8 cellular contexts compared by ENCODE assay signal in genomic region chr14:52729585-52729924, GRCh38. TPM values are rescaled to one million over a fixed set of nuclear protein-coding genes. Genes with fewer than 3 reads are reported as not detected.
A peak's percentile ranks its signal among the peaks of the same experiment; 100 is the strongest.
DNase-seq lines count a peak whose midpoint lies in the region; ATAC-seq and TF ChIP-seq lines count a peak whose summit lies in the region.

No MANE protein-coding gene starts in this region.

- no peaks in the 10 kb centered on the region for H3K27me3 Mint-ChIP-seq in CD4-positive, alpha-beta T cell
- H3K27me3 Mint-ChIP-seq in osteocyte (ENCODE audit: unreplicated experiment): no peaks in the 10 kb centered on the region

- H4K20me1 ChIP-seq in OCI-LY7 (ENCODE audit: insufficient read depth, low read length): no peaks in the 10 kb centered on the region

- no peak for ATAC-seq in CD4-positive, alpha-beta T cell (ENCODE audit: poor library complexity)
- ATAC-seq in HG03097 (IDR thresholded peaks at IDR 0.05; ENCODE audit: low FRiP score, unreplicated experiment): no peak
- no peak for ATAC-seq in GM21360 (IDR thresholded peaks at IDR 0.05; ENCODE audit: unreplicated experiment)

- H3K36me3 Mint-ChIP-seq in CD4-positive, alpha-beta T cell (ENCODE audit: low read depth): peaks cover 76% of the 10 kb centered on the region
- peaks cover 29% of the 10 kb centered on the region for H3K36me3 Mint-ChIP-seq in osteocyte (ENCODE audit: unreplicated experiment)

- peak overlapping the region; percentile 93 for H3K4me3 Mint-ChIP-seq in CD4-positive, alpha-beta T cell
- H3K4me3 Mint-ChIP-seq in osteocyte (ENCODE audit: unreplicated experiment): peak overlapping the region; percentile 94

- H3K9me3 ChIP-seq in CD4-positive, alpha-beta T cell (ENCODE audit: control insufficient read depth, low read length): no peaks in the 10 kb centered on the region
- H3K9me3 ChIP-seq in OCI-LY7 (ENCODE audit: low read length) (no peaks in the 10 kb centered on the region), endocrine pancreas (ENCODE audit: control insufficient read depth, low read length) (no peaks in the 10 kb centered on the region)

- peak overlapping the region; percentile 94 for H3K27ac Mint-ChIP-seq in CD4-positive, alpha-beta T cell
- H3K27ac Mint-ChIP-seq in osteocyte (ENCODE audit: unreplicated experiment): peak overlapping the region; percentile 83

- peaks cover 39% of the 10 kb centered on the region for H3K4me1 Mint-ChIP-seq in CD4-positive, alpha-beta T cell (ENCODE audit: low read depth)
- peaks cover 19% of the 10 kb centered on the region for H3K4me1 Mint-ChIP-seq in osteocyte (ENCODE audit: unreplicated experiment)

- BruUV-seq in OCI-LY7 (replicated peaks; lab: Mats Ljungman, UMichigan): no TSS peak

- CTCF ChIA-PET in CD4-positive, alpha-beta T cell (lab: Charles Lee): interaction anchor here (0.7 to 1.4 kb wide), 2 partner anchors 9 to 32 kb away, joined by 3 to 4 read pairs; no protein-coding TSS in a partner anchor
- CTCF ChIA-PET in OCI-LY7 (lab: Charles Lee; ENCODE audit: unreplicated experiment): interaction anchor here (0.6 kb wide), 1 partner anchor 86 kb away, joined by 3 read pairs; no protein-coding TSS in a partner anchor

- H2AFZ ChIP-seq in OCI-LY7 (ENCODE audit: low read length): no peak overlapping the region

- no peak overlapping the region for H3K9ac ChIP-seq in endocrine pancreas (ENCODE audit: control insufficient read depth, insufficient read depth, low read length)

- intact Hi-C loops in CD4-positive, alpha-beta T cell (cut with DNase I, micrococcal nuclease): no loop called here
- intact Hi-C loops in OCI-LY7 (cut with micrococcal nuclease; ENCODE audit: unreplicated experiment): loop anchor here (1.0 kb wide), 1 partner anchor 34 kb away; the partner anchor contains the start of gene ERO1A

- H3K4me3 ChIP-seq in OCI-LY7 (ENCODE audit: low read depth, low read length, poor library complexity, severe bottlenecking): peak overlapping the region; percentile 59
- peak overlapping the region; percentile 70 for H3K4me3 ChIP-seq in endocrine pancreas (ENCODE audit: control insufficient read depth, insufficient read depth, low read length)

- peak overlapping the region; percentile 79 for H3K4me2 ChIP-seq in OCI-LY7 (ENCODE audit: low read length)

- H3K9me3 Mint-ChIP-seq in CD4-positive, alpha-beta T cell: no peaks in the 10 kb centered on the region
- H3K9me3 Mint-ChIP-seq in osteocyte (ENCODE audit: unreplicated experiment): no peaks in the 10 kb centered on the region

- no peaks in the 10 kb centered on the region for H3K9me2 ChIP-seq in OCI-LY7 (ENCODE audit: insufficient read depth, low read length)

- TF ChIP-seq CTCF in CD4-positive, alpha-beta T cell (IDR thresholded peaks at IDR 0.05): no peak
- TF ChIP-seq CTCF in OCI-LY7 (conservative IDR thresholded peaks at IDR 0.05; ENCODE audit: low read length) (no peak), osteocyte (IDR thresholded peaks at IDR 0.05) (no peak)

- peaks cover 15% of the 10 kb centered on the region for H3K79me2 ChIP-seq in OCI-LY7 (ENCODE audit: insufficient read depth, low read depth, low read length)

- DNase-seq in CD4-positive, alpha-beta T cell: no peak
- no peak for DNase-seq in OCI-LY7 (ENCODE audit: low spot score)
- no peak for DNase-seq in osteocyte (ENCODE audit: extremely low spot score, unreplicated experiment)
- no peak for DNase-seq in midbrain (lab: John Stamatoyannopoulos, UW)
- DNase-seq in MV-4-11 (lab: John Stamatoyannopoulos, UW): no peak

- H3K27me3 ChIP-seq in CD4-positive, alpha-beta T cell (ENCODE audit: control insufficient read depth, insufficient read depth, low read length): no peaks in the 10 kb centered on the region
- no peaks in the 10 kb centered on the region for H3K27me3 ChIP-seq in endocrine pancreas (ENCODE audit: control insufficient read depth, insufficient read depth, low read length)

- H3K4me1 ChIP-seq in OCI-LY7 (ENCODE audit: insufficient read depth, low read length, poor library complexity, severe bottlenecking) (peaks cover 16% of the 10 kb centered on the region), endocrine pancreas (ENCODE audit: control insufficient read depth, insufficient read depth, low read length) (peaks cover 5% of the 10 kb centered on the region)

- H3K36me3 ChIP-seq in OCI-LY7 (ENCODE audit: insufficient read depth, low read length): peaks cover 63% of the 10 kb centered on the region
- no peaks in the 10 kb centered on the region for H3K36me3 ChIP-seq in endocrine pancreas (ENCODE audit: control insufficient read depth, insufficient read depth, low read length)

- H3K27ac ChIP-seq in CD4-positive, alpha-beta T cell (ENCODE audit: low read depth, low read length): peak overlapping the region; percentile 89
- H3K27ac ChIP-seq in OCI-LY7 (ENCODE audit: low read depth, low read length, poor library complexity, severe bottlenecking): peak overlapping the region; percentile 9

- POLR2A ChIA-PET in CD4-positive, alpha-beta T cell (lab: Charles Lee): interaction anchor here (0.6 to 5.8 kb wide), 13 partner anchors 9 to 178 kb away, joined by 3 to 113 read pairs (median 5); partner anchors contain the start of genes ERO1A, GNPNAT1, GPR137C and TXNDC16
- POLR2A ChIA-PET in OCI-LY7 (lab: Charles Lee): interaction anchor here (0.6 to 2.2 kb wide), 6 partner anchors 9 to 384 kb away, joined by 3 to 13 read pairs (median 4); no protein-coding TSS in a partner anchor

RNA-seq across cellular contexts. Expression of gene STYX, which starts 0.4 kb away (rescaled TPM):
- total RNA-seq in CD4-positive, alpha-beta T cell: 10 to 100 TPM; 15.3 to 16.2 TPM
- 4.7 and 7.6 TPM in 2 replicates for total RNA-seq in OCI-LY7 (2014; rRNA removed; shearing (Covaris generic))
- total RNA-seq in OCI-LY7 (2022) (12.5 and 15.9 TPM in 2 replicates), osteocyte (14.5 and 16.8 TPM in 2 replicates)

RNA-seq across cellular contexts. Expression of gene PSMC6, which starts 22.6 kb away (rescaled TPM):
- total RNA-seq in CD4-positive, alpha-beta T cell: 100 to 1,000 TPM; 110 to 111 TPM
- total RNA-seq in OCI-LY7 (2014; rRNA removed; shearing (Covaris generic)): 82.8 and 85.4 TPM in 2 replicates
- 86.3 and 98.3 TPM in 2 replicates for total RNA-seq in OCI-LY7 (2022)
- total RNA-seq in osteocyte: 69.4 and 79.8 TPM in 2 replicates

RNA-seq across cellular contexts. Expression of gene ERO1A, which starts 34.2 kb away (rescaled TPM):
- 10 to 100 TPM; 58.6 to 60.7 TPM for total RNA-seq in CD4-positive, alpha-beta T cell
- total RNA-seq in OCI-LY7 (2014; rRNA removed; shearing (Covaris generic)): 35.2 and 43.7 TPM in 2 replicates
- total RNA-seq in OCI-LY7 (2022) (63.6 and 71.5 TPM in 2 replicates), osteocyte (38.5 and 38.9 TPM in 2 replicates)
